Comparison of ENCODE assay signal across 1 cellular context in genomic region chr12:110281549-110282342, GRCh38.
TF ChIP-seq lines count a peak whose summit lies in the region.

No MANE protein-coding gene starts in this region.

TF ChIP-seq in HepG2, 621 proteins besides CTCF, POLR2A, EP300 and RAD21 (continued from another document and continues in another):
- TF ChIP-seq TRIM22 (IDR thresholded peaks at IDR 0.05) = no peak
- TF ChIP-seq UBTF (CRISPR knock-in tag; IDR thresholded peaks at IDR 0.05) = peak; percentile 93
- TF ChIP-seq MXI1 (IDR thresholded peaks at IDR 0.05; ENCODE audit: borderline replicate concordance, low read depth, low read length) = no peak
- no peak for TF ChIP-seq ZNF703 (CRISPR knock-in tag; IDR thresholded peaks at IDR 0.05; ENCODE audit: borderline replicate concordance)
- TF ChIP-seq ARID4A (CRISPR knock-in tag; IDR thresholded peaks at IDR 0.05; ENCODE audit: borderline replicate concordance) = peak; percentile 56
- peak; percentile 42 for TF ChIP-seq XRCC5 (optimal IDR thresholded peaks at IDR 0.05; ENCODE audit: low read length)
- no peak; the same call in 1 of the 2 replicates for TF ChIP-seq BHLHE40 (IDR thresholded peaks at IDR 0.05; ENCODE audit: low read length)
- TF ChIP-seq NCOA2 (CRISPR knock-in tag; IDR thresholded peaks at IDR 0.05) = no peak
- no peak for TF ChIP-seq ZBTB4 (CRISPR knock-in tag; IDR thresholded peaks at IDR 0.05; ENCODE audit: borderline replicate concordance)
- TF ChIP-seq GLI4 (CRISPR knock-in tag; IDR thresholded peaks at IDR 0.05; ENCODE audit: borderline replicate concordance) = peak; percentile 93
- no peak for TF ChIP-seq ZFP82 (CRISPR knock-in tag; IDR thresholded peaks at IDR 0.05; ENCODE audit: borderline replicate concordance)
- no peak for TF ChIP-seq ZNF136 (CRISPR knock-in tag; IDR thresholded peaks at IDR 0.05; ENCODE audit: low read depth)
- no peak for TF ChIP-seq SIN3B (IDR thresholded peaks at IDR 0.05; ENCODE audit: low read length)
- TF ChIP-seq ZBTB20 (CRISPR knock-in tag; IDR thresholded peaks at IDR 0.05; ENCODE audit: borderline replicate concordance, low read depth) = no peak; the same call in 1 of the 2 replicates
- peak; percentile 74 for TF ChIP-seq ZNF501 (CRISPR knock-in tag; IDR thresholded peaks at IDR 0.05)
- TF ChIP-seq ZC3H13 (CRISPR knock-in tag; IDR thresholded peaks at IDR 0.05) = no peak; the same call in 1 of the 2 replicates
- no peak for TF ChIP-seq ZNF331 (CRISPR knock-in tag; IDR thresholded peaks at IDR 0.05)
- peak; percentile 58; the same call in 1 of the 2 replicates for TF ChIP-seq GFI1 (CRISPR knock-in tag; IDR thresholded peaks at IDR 0.05; ENCODE audit: borderline replicate concordance)
- peak; percentile 47; the same call in 1 of the 2 replicates for TF ChIP-seq MTA1 (CRISPR knock-in tag; IDR thresholded peaks at IDR 0.05; ENCODE audit: borderline replicate concordance)
- peak; percentile 83 for TF ChIP-seq KMT2A (CRISPR knock-in tag; IDR thresholded peaks at IDR 0.05)
- no peak for TF ChIP-seq PRDM10 (CRISPR knock-in tag; IDR thresholded peaks at IDR 0.05; ENCODE audit: low read depth)
- TF ChIP-seq PAWR (CRISPR knock-in tag; IDR thresholded peaks at IDR 0.05; ENCODE audit: borderline replicate concordance) = no peak
- TF ChIP-seq ZNF431 (CRISPR knock-in tag; IDR thresholded peaks at IDR 0.05; ENCODE audit: borderline replicate concordance, low read depth) = no peak; the same call in 1 of the 2 replicates
- no peak for TF ChIP-seq ZNF510 (CRISPR knock-in tag; IDR thresholded peaks at IDR 0.05; ENCODE audit: low read depth)
- TF ChIP-seq FOXO4 (CRISPR knock-in tag; conservative IDR thresholded peaks at IDR 0.05) = no peak
- 0 out of 2 replicates have a peak, but pooled peaks have one; percentile 10 for TF ChIP-seq ZFYVE20 (CRISPR knock-in tag; IDR thresholded peaks at IDR 0.05; ENCODE audit: borderline replicate concordance, low read depth)
- TF ChIP-seq IRX3 (CRISPR knock-in tag; IDR thresholded peaks at IDR 0.05; ENCODE audit: borderline replicate concordance, low read depth) = peak; percentile 5; the same call in 1 of the 2 replicates
- no peak for TF ChIP-seq ZFP62 (CRISPR knock-in tag; IDR thresholded peaks at IDR 0.05)
- no peak for TF ChIP-seq TP53 (CRISPR knock-in tag; conservative IDR thresholded peaks at IDR 0.05)
- TF ChIP-seq GMEB2 (CRISPR knock-in tag; IDR thresholded peaks at IDR 0.05; ENCODE audit: low read depth) = no peak
- no peak for TF ChIP-seq ZSCAN12 (CRISPR knock-in tag; IDR thresholded peaks at IDR 0.05)
- peak; percentile 42; the same call in 1 of the 2 replicates for TF ChIP-seq ZNF503 (CRISPR knock-in tag; IDR thresholded peaks at IDR 0.05)
- TF ChIP-seq ZSCAN31 (CRISPR knock-in tag; IDR thresholded peaks at IDR 0.05; ENCODE audit: low read depth) = no peak; the same call in 1 of the 2 replicates
- TF ChIP-seq PHB2 (IDR thresholded peaks at IDR 0.05; ENCODE audit: partially characterized antibody) = no peak
- no peak for TF ChIP-seq ZNF350 (CRISPR knock-in tag; IDR thresholded peaks at IDR 0.05; ENCODE audit: borderline replicate concordance, low read depth)
- TF ChIP-seq CAMTA2 (CRISPR knock-in tag; IDR thresholded peaks at IDR 0.05; ENCODE audit: borderline replicate concordance) = no peak
- no peak for TF ChIP-seq NFIB (CRISPR knock-in tag; IDR thresholded peaks at IDR 0.05; ENCODE audit: borderline replicate concordance)
- peak; percentile 50; the same call in 1 of the 2 replicates for TF ChIP-seq KLF12 (CRISPR knock-in tag; IDR thresholded peaks at IDR 0.05; ENCODE audit: borderline replicate concordance)
- TF ChIP-seq ZNF878 (CRISPR knock-in tag; IDR thresholded peaks at IDR 0.05) = no peak
- TF ChIP-seq RARG (CRISPR knock-in tag; IDR thresholded peaks at IDR 0.05; ENCODE audit: low read depth) = no peak
